1 cellular context compared by ENCODE assay signal in the genomic region with DNA sequence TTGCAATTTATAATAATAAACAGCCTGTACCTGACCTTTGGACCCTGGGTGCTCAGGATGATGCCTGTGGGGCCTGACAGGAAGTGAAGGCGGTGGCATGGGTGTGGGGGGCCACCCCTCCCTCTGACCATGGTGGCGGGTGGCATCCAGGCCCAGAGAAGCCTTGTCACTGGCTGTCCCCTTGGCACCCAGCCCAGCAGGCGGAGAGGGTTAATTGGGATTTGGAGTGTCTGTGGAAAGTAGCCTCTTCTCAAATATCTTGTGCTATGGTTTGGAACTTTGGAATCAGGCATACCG.
TF ChIP-seq lines count a peak whose summit lies in the region.

No MANE protein-coding gene starts in this region.

TF ChIP-seq in GM23338, 12 proteins besides CTCF, POLR2A, EP300 and RAD21:
- TF ChIP-seq, protein P1, sequence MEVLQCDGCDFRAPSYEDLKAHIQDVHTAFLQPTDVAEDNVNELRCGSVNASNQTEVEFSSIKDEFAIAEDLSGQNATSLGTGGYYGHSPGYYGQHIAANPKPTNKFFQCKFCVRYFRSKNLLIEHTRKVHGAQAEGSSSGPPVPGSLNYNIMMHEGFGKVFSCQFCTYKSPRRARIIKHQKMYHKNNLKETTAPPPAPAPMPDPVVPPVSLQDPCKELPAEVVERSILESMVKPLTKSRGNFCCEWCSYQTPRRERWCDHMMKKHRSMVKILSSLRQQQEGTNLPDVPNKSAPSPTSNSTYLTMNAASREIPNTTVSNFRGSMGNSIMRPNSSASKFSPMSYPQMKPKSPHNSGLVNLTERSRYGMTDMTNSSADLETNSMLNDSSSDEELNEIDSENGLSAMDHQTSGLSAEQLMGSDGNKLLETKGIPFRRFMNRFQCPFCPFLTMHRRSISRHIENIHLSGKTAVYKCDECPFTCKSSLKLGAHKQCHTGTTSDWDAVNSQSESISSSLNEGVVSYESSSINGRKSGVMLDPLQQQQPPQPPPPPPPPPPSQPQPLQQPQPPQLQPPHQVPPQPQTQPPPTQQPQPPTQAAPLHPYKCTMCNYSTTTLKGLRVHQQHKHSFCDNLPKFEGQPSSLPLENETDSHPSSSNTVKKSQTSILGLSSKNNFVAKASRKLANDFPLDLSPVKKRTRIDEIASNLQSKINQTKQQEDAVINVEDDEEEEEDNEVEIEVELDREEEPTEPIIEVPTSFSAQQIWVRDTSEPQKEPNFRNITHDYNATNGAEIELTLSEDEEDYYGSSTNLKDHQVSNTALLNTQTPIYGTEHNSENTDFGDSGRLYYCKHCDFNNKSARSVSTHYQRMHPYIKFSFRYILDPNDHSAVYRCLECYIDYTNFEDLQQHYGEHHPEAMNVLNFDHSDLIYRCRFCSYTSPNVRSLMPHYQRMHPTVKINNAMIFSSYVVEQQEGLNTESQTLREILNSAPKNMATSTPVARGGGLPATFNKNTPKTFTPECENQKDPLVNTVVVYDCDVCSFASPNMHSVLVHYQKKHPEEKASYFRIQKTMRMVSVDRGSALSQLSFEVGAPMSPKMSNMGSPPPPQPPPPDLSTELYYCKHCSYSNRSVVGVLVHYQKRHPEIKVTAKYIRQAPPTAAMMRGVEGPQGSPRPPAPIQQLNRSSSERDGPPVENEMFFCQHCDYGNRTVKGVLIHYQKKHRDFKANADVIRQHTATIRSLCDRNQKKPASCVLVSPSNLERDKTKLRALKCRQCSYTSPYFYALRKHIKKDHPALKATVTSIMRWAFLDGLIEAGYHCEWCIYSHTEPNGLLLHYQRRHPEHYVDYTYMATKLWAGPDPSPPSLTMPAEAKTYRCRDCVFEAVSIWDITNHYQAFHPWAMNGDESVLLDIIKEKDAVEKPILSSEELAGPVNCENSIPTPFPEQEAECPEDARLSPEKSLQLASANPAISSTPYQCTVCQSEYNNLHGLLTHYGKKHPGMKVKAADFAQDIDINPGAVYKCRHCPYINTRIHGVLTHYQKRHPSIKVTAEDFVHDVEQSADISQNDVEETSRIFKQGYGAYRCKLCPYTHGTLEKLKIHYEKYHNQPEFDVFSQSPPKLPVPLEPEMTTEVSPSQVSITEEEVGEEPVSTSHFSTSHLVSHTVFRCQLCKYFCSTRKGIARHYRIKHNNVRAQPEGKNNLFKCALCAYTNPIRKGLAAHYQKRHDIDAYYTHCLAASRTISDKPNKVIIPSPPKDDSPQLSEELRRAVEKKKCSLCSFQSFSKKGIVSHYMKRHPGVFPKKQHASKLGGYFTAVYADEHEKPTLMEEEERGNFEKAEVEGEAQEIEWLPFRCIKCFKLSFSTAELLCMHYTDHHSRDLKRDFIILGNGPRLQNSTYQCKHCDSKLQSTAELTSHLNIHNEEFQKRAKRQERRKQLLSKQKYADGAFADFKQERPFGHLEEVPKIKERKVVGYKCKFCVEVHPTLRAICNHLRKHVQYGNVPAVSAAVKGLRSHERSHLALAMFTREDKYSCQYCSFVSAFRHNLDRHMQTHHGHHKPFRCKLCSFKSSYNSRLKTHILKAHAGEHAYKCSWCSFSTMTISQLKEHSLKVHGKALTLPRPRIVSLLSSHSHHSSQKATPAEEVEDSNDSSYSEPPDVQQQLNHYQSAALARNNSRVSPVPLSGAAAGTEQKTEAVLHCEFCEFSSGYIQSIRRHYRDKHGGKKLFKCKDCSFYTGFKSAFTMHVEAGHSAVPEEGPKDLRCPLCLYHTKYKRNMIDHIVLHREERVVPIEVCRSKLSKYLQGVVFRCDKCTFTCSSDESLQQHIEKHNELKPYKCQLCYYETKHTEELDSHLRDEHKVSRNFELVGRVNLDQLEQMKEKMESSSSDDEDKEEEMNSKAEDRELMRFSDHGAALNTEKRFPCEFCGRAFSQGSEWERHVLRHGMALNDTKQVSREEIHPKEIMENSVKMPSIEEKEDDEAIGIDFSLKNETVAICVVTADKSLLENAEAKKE (CRISPR knock-in tag; IDR thresholded peaks at IDR 0.05), result no peak
- TF ChIP-seq ZNF331 (CRISPR knock-in tag; IDR thresholded peaks at IDR 0.05; ENCODE audit: low read depth), result no peak
- no peak for TF ChIP-seq ZNF114 (CRISPR knock-in tag; IDR thresholded peaks at IDR 0.05)
- TF ChIP-seq STAT1 (IDR thresholded peaks at IDR 0.05; ENCODE audit: unreplicated experiment), result no peak
- no peak for TF ChIP-seq CREB1 (CRISPR knock-in tag; IDR thresholded peaks at IDR 0.05; ENCODE audit: low read depth)
- TF ChIP-seq, protein P2, sequence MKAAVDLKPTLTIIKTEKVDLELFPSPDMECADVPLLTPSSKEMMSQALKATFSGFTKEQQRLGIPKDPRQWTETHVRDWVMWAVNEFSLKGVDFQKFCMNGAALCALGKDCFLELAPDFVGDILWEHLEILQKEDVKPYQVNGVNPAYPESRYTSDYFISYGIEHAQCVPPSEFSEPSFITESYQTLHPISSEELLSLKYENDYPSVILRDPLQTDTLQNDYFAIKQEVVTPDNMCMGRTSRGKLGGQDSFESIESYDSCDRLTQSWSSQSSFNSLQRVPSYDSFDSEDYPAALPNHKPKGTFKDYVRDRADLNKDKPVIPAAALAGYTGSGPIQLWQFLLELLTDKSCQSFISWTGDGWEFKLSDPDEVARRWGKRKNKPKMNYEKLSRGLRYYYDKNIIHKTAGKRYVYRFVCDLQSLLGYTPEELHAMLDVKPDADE (IDR thresholded peaks at IDR 0.05), result no peak
- TF ChIP-seq EZH2 (IDR thresholded peaks at IDR 0.05; ENCODE audit: low read depth, unreplicated experiment), result no peak
- no peak for TF ChIP-seq NANOG (IDR thresholded peaks at IDR 0.05; ENCODE audit: borderline replicate concordance)
- no peak for TF ChIP-seq EZH2phosphoT487 (IDR thresholded peaks at IDR 0.05; ENCODE audit: unreplicated experiment)
- no peak for TF ChIP-seq POLR2AphosphoS5 (IDR thresholded peaks at IDR 0.05; ENCODE audit: low read depth)
- TF ChIP-seq, protein P3, sequence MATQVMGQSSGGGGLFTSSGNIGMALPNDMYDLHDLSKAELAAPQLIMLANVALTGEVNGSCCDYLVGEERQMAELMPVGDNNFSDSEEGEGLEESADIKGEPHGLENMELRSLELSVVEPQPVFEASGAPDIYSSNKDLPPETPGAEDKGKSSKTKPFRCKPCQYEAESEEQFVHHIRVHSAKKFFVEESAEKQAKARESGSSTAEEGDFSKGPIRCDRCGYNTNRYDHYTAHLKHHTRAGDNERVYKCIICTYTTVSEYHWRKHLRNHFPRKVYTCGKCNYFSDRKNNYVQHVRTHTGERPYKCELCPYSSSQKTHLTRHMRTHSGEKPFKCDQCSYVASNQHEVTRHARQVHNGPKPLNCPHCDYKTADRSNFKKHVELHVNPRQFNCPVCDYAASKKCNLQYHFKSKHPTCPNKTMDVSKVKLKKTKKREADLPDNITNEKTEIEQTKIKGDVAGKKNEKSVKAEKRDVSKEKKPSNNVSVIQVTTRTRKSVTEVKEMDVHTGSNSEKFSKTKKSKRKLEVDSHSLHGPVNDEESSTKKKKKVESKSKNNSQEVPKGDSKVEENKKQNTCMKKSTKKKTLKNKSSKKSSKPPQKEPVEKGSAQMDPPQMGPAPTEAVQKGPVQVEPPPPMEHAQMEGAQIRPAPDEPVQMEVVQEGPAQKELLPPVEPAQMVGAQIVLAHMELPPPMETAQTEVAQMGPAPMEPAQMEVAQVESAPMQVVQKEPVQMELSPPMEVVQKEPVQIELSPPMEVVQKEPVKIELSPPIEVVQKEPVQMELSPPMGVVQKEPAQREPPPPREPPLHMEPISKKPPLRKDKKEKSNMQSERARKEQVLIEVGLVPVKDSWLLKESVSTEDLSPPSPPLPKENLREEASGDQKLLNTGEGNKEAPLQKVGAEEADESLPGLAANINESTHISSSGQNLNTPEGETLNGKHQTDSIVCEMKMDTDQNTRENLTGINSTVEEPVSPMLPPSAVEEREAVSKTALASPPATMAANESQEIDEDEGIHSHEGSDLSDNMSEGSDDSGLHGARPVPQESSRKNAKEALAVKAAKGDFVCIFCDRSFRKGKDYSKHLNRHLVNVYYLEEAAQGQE (IDR thresholded peaks at IDR 0.05; ENCODE audit: unreplicated experiment), result no peak
- no peak for TF ChIP-seq JUNB (IDR thresholded peaks at IDR 0.05; ENCODE audit: unreplicated experiment)
